Comparison of ENCODE assay signal across 9 cellular contexts in the genomic region with DNA sequence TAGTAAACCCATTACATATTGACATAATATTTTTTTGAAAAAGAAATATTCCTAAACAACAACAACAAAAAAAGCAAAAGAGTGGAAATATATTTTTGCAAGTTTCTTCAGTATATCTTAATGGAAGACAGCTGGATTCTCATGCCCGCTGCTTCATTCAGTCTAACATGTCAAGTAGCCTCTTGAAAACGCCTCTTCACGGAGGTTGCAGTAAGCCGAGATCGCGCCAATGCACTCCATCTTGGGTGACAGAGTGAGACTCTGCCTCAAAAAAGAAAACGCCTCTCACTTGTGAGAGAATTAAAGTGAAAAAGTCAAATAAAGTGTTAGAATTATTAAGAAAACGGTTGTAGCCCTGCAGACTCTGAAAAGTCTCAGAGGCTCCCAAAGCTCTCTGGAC. TPM values are rescaled to one million over a fixed set of nuclear protein-coding genes. Genes with fewer than 3 reads are reported as not detected.
DNase-seq lines count a peak whose midpoint lies in the region; ATAC-seq and TF ChIP-seq lines count a peak whose summit lies in the region.
"Had no signal": no experiment of that assay in that cellular context is flagged by ENCODE, and none has a peak within 500 bp of the region (broad histone marks: within the 10 kb centered on the region; RNA-seq: fewer than 3 reads in every experiment).

No MANE protein-coding gene starts in this region.

- H3K36me3 Mint-ChIP-seq in T-cell (peaks cover 25% of the 10 kb centered on the region), type B pancreatic cell (peaks cover 23% of the 10 kb centered on the region)

- H3K27me3 Mint-ChIP-seq in T-cell, result no peaks in the 10 kb centered on the region
- H3K27me3 Mint-ChIP-seq in type B pancreatic cell, result no peaks in the 10 kb centered on the region

- no peak for ATAC-seq in heart right ventricle
- no peak for ATAC-seq in left ventricle myocardium superior
- no peak for ATAC-seq in T-cell (replicated peaks in 1 of 4)
- ATAC-seq in HG03095 (IDR thresholded peaks at IDR 0.05; ENCODE audit: unreplicated experiment), result no peak
- no peak for ATAC-seq in HG02798 (IDR thresholded peaks at IDR 0.05; ENCODE audit: poor library complexity, unreplicated experiment)

- no peaks in the 10 kb centered on the region for H3K27me3 ChIP-seq in heart right ventricle

- whole genome bisulfite sequencing in heart right ventricle, 2 donors, result 76 to 77% methylated on average over 8 of the region's 8 CpGs

- peaks cover 51 to 64% (median 58%) of the 10 kb centered on the region in 3 donors for H3K4me1 Mint-ChIP-seq in T-cell
- peaks cover 10% of the 10 kb centered on the region for H3K4me1 Mint-ChIP-seq in type B pancreatic cell (ENCODE audit: unreplicated experiment)

- TF ChIP-seq CTCF in heart right ventricle (IDR thresholded peaks at IDR 0.05) (no peak), fibroblast of villous mesenchyme (IDR thresholded peaks at IDR 0.05; ENCODE audit: insufficient read depth, low read depth, low read length) (no peak), type B pancreatic cell (conservative IDR thresholded peaks at IDR 0.05) (no peak)

- H3K4me1 ChIP-seq in heart right ventricle, result peaks cover 0 to 41% (median 24%) of the 10 kb centered on the region in 9 donors

- no peaks in the 10 kb centered on the region for H3K9me3 ChIP-seq in heart right ventricle

- peak overlapping the region in 1 of 10 donors; percentile 97 for H3K27ac ChIP-seq in heart right ventricle

- peak overlapping the region; percentile 69 to 100 (median 77) for H3K4me3 Mint-ChIP-seq in T-cell
- H3K4me3 Mint-ChIP-seq in type B pancreatic cell, result peak overlapping the region; percentile 86

- intact Hi-C loops in heart right ventricle (cut with DNase I) (loop anchor here in 3 of 10 donors (2.0 to 10.0 kb wide), 3 partner anchors 111 to 303 kb away; a partner anchor contains a TSS), left ventricle myocardium superior (cut with micrococcal nuclease) (no loop called here)

- POLR2A ChIA-PET in T-cell (lab: Charles Lee), result no interaction called here

- H3K9me3 Mint-ChIP-seq in T-cell (no peaks in the 10 kb centered on the region), type B pancreatic cell (no peaks in the 10 kb centered on the region)

- peak overlapping the region in 6 of 10 donors; percentile 1 to 94 (median 85) for H3K4me3 ChIP-seq in heart right ventricle
- peak overlapping the region; percentile 89 for H3K4me3 ChIP-seq in fibroblast of villous mesenchyme (ENCODE audit: low read depth, low read length)

- CTCF ChIA-PET in T-cell (lab: Charles Lee), result interaction anchor here in 1 of 2 donors (1.8 kb wide), 1 partner anchor 10 kb away, joined by 4 read pairs; no protein-coding TSS in a partner anchor

- peaks cover 0 to 41% (median 12%) of the 10 kb centered on the region in 9 donors for H3K36me3 ChIP-seq in heart right ventricle

- no peak overlapping the region for H3K27ac Mint-ChIP-seq in T-cell
- peak overlapping the region; percentile 74 for H3K27ac Mint-ChIP-seq in type B pancreatic cell

- no peak for DNase-seq in heart right ventricle
- DNase-seq in left ventricle myocardium superior, result no peak
- no peak for DNase-seq in T-cell
- DNase-seq in fibroblast of villous mesenchyme (ENCODE audit: low read depth), result peak; percentile 24
- no peak for DNase-seq in type B pancreatic cell (ENCODE audit: extremely low spot score, unreplicated experiment)
- DNase-seq in NCI-H748 treated with DMSO at 0.1 percent for 48 hours (lab: John Stamatoyannopoulos, UW), result no peak
- DNase-seq: activated CD4-positive, CD25-positive, alpha-beta regulatory T cell treated with anti-CD3 and anti-CD28 coated beads, Interleukin-2, amount 50 U/mL, for 72 hours had no signal

RNA-seq across cellular contexts. Expression of a gene that starts 1.3 kb away (rescaled TPM):
- total RNA-seq in heart right ventricle, result 10 to 100 TPM; 29.7 to 43.7 (median 35.1) TPM
- polyA plus RNA-seq in heart right ventricle, result 10 to 100 TPM; 36.3 to 40.5 TPM
- 36.9 TPM for total RNA-seq in left ventricle myocardium superior
- 10 to 100 TPM; 21.0 to 32.1 (median 29.3) TPM for total RNA-seq in T-cell
- 12.6 and 19.0 TPM in 2 replicates for total RNA-seq in fibroblast of villous mesenchyme
- 11.8 and 13.7 TPM in 2 replicates for total RNA-seq in type B pancreatic cell (ENCODE audit: low replicate concordance)

RNA-seq across cellular contexts. Expression of a gene that starts 1.4 kb away (rescaled TPM):
- total RNA-seq in heart right ventricle (10 to 100 TPM; 29.6 to 47.2 (median 38.7) TPM), left ventricle myocardium superior (35.7 TPM), T-cell (10 to 100 TPM; 18.6 to 36.7 (median 31.5) TPM), fibroblast of villous mesenchyme (29.0 and 54.0 TPM in 2 replicates), type B pancreatic cell (ENCODE audit: low replicate concordance) (36.1 and 46.5 TPM in 2 replicates)
- 10 to 100 TPM; 12.5 to 12.6 TPM for polyA plus RNA-seq in heart right ventricle

RNA-seq across cellular contexts. Expression of a gene that starts 49.1 kb away (rescaled TPM):
- total RNA-seq in heart right ventricle (under 1 TPM; 0.05 to 0.46 (median 0.21) TPM), left ventricle myocardium superior (0.25 TPM), T-cell (1 to 10 TPM; 2.8 to 5.6 (median 4.0) TPM), fibroblast of villous mesenchyme (0.32 and 0.43 TPM in 2 replicates), type B pancreatic cell (ENCODE audit: low replicate concordance) (11.0 and 64.0 TPM in 2 replicates)
- 1 to 10 TPM in 1 of 2 donors, under 1 TPM in 1; 0.30 to 1.0 TPM for polyA plus RNA-seq in heart right ventricle
